ENCODE assay signal across 9 cellular contexts in the genomic region with DNA sequence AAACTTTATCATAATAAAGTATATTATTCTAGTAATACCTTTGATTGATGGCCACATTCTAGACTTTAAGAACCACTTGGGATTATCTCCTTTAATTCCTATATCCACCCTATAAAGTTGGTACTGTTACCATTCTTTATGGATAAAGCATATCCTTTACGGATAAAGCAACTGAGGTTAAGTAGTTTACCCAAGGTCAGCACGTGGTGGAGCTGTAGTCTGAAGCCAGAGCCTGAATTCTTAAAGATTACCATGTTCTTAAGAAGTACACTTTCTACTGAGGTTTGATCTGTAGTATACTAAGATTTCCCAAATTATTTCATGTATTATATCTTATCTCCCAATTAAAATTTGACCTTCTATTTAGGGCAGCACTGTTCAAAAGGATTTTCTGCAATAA. TPM values are rescaled to one million over a fixed set of nuclear protein-coding genes. Genes with fewer than 3 reads are reported as not detected.
DNase-seq lines count a peak whose midpoint lies in the region; ATAC-seq and TF ChIP-seq lines count a peak whose summit lies in the region.
"Had no signal": no experiment of that assay in that cellular context is flagged by ENCODE, and none has a peak within 500 bp of the region (broad histone marks: within the 10 kb centered on the region; RNA-seq: fewer than 3 reads in every experiment).

No MANE protein-coding gene starts in this region.

- H3K4me3 Mint-ChIP-seq in CD14-positive monocyte = no peak overlapping the region

- in situ Hi-C loops in HAP-1 (cut with MboI; ENCODE audit: low sequenced_read_pairs) = loop anchor here (10.0 kb wide), 1 partner anchor 167 kb away; a partner anchor contains a TSS

- no peak overlapping the region for H3K4me3 ChIP-seq in HAP-1
- H3K4me3 ChIP-seq: vagina had no signal

- H3K9me3 ChIP-seq in HAP-1 = no peaks in the 10 kb centered on the region
- H3K9me3 ChIP-seq: vagina had no signal

- no peak overlapping the region for H3K27ac ChIP-seq in VCaP

- peaks cover 27% of the 10 kb centered on the region for H3K4me1 Mint-ChIP-seq in CD14-positive monocyte

- H3K4me1 ChIP-seq in HAP-1 = peaks cover 31% of the 10 kb centered on the region

- H3K27me3 ChIP-seq in HAP-1 (ENCODE audit: low read depth) = no peaks in the 10 kb centered on the region
- H3K27me3 ChIP-seq: vagina had no signal

- ATAC-seq in HG02884 (IDR thresholded peaks at IDR 0.05; ENCODE audit: unreplicated experiment) (no peak), HG03025 (IDR thresholded peaks at IDR 0.05; ENCODE audit: low FRiP score, unreplicated experiment) (no peak)

- H3K36me3 ChIP-seq in HAP-1 (replicated peaks) = no peaks in the 10 kb centered on the region
- H3K36me3 ChIP-seq: vagina had no signal

- peaks cover 0 to under 1% (median 0%) of the 10 kb centered on the region in 7 donors for H3K9me3 Mint-ChIP-seq in CD14-positive monocyte

- intact Hi-C loops in CD14-positive monocyte (cut with micrococcal nuclease) = loop anchor here in 1 of 2 donors (10.0 kb wide), 2 partner anchors 47 to 167 kb away; a partner anchor contains a TSS

- no peak for DNase-seq in CD14-positive monocyte (ENCODE audit: low spot score)
- DNase-seq in HAP-1 (ENCODE audit: low spot score in 2 of 2) = peak; percentile 29 to 49
- peak; percentile 41 for DNase-seq in kidney tubule cell (ENCODE audit: low spot score)
- DNase-seq in NCI-H2029 treated with DMSO at 0.1 percent for 48 hours (lab: John Stamatoyannopoulos, UW) = no peak
- no peak for DNase-seq in iPS-NIHi7 (ENCODE audit: extremely low spot score)

- TF ChIP-seq CTCF in CD14-positive monocyte (IDR thresholded peaks at IDR 0.05) (peak; percentile 29), VCaP (conservative IDR thresholded peaks at IDR 0.05) (peak; percentile 31; the same call in 1 of the 2 replicates)

- no peak overlapping the region for H3K27ac Mint-ChIP-seq in CD14-positive monocyte

- no peaks in the 10 kb centered on the region for H3K27me3 Mint-ChIP-seq in CD14-positive monocyte (ENCODE audit: low read depth in 3 of 3)

- no peaks in the 10 kb centered on the region for H3K36me3 Mint-ChIP-seq in CD14-positive monocyte

RNA-seq across cellular contexts. Expression of a gene that starts 3.0 kb away (rescaled TPM):
- polyA plus RNA-seq in CD14-positive monocyte = 10 to 100 TPM in 1 of 2 donors, 1 to 10 TPM in 1; 8.3 to 21.9 TPM

RNA-seq across cellular contexts. Expression of a gene that starts 38.4 kb away (rescaled TPM):
- not detected for polyA plus RNA-seq in CD14-positive monocyte

Comparison
In these comparisons a context has a peak if more than half of its experiments do, and no peak if none do; other contexts are left out.
1. DNase-seq: peak in HAP-1 (2 of 2) and kidney tubule cell (single experiment); none in CD14-positive monocyte (single experiment), NCI-H2029 treated with DMSO at 0.1 percent for 48 hours (single experiment) and iPS-NIHi7 (single experiment).